In the genomic region with DNA sequence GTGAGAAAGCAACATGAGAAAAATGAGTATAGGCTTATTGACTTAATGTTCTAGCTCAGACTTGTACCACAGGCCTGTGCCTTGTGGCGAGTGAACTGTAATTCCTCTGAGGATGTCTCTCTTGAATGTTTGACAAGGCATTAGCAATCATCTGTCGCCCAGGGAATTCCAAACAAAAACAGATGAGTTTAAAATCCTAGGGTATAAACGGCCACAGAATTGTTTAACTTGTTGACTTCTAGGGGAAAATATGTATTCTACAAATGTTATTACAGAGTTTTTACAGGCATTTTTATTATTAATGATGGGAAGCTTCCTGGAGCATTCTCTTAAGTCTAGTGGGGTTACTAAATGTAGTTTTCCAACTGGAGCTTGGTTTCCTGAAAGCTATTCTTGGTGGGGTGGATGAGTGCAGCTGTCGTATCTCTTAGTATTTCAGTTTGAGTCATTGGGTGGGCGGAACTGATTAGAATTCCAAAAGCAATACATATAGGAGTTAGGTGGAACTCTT, we compare ENCODE assay signal across 10 cellular contexts. TPM values are rescaled to one million over a fixed set of nuclear protein-coding genes. Genes with fewer than 3 reads are reported as not detected.
A peak's percentile ranks its signal among the peaks of the same experiment; 100 is the strongest.
DNase-seq lines count a peak whose midpoint lies in the region; ATAC-seq, FAIRE-seq and TF ChIP-seq lines count a peak whose summit lies in the region.
"Had no signal": no experiment of that assay in that cellular context is flagged by ENCODE, and none has a peak within 500 bp of the region (broad histone marks: within the 10 kb centered on the region; RNA-seq: fewer than 3 reads in every experiment).

No MANE protein-coding gene starts in this region.

- peak overlapping the region; percentile 74 to 99 for H3K27ac ChIP-seq in SK-N-SH (ENCODE audit: low read depth in 2 of 2, low read length in 1 of 2)
- peak overlapping the region in 1 of 2 donors; percentile 2 for H3K27ac ChIP-seq in small intestine (ENCODE audit: low read depth in 1 of 2, low read length in 1 of 2)

- H3K36me3 ChIP-seq in SK-N-SH (replicated peaks in 1 of 2; ENCODE audit: control insufficient read depth in 1 of 2, insufficient read depth in 2 of 2, low read length in 1 of 2), result no peaks in the 10 kb centered on the region
- no peaks in the 10 kb centered on the region for H3K36me3 ChIP-seq in small intestine (ENCODE audit: control insufficient read depth in 2 of 2, insufficient read depth in 2 of 2, low read length in 2 of 2)

- TF ChIP-seq CTCF in SK-N-SH (IDR thresholded peaks at IDR 0.05) (no peak), foreskin fibroblast (IDR thresholded peaks at IDR 0.05; ENCODE audit: low read depth, low read length) (no peak)
- no peak for TF ChIP-seq CTCF in activated CD8-positive, alpha-beta T cell treated with anti-CD3 and anti-CD28 coated beads for 36 hours (IDR thresholded peaks at IDR 0.05)

- peaks cover 34% of the 10 kb centered on the region for H3F3A ChIP-seq in SK-N-SH (replicated peaks; ENCODE audit: insufficient read depth)

- no peak overlapping the region; the same call in 1 of the 2 replicates for H2AFZ ChIP-seq in SK-N-SH (ENCODE audit: low read depth)

- H3K4me1 Mint-ChIP-seq in activated CD8-positive, alpha-beta T cell treated with anti-CD3 and anti-CD28 coated beads for 36 hours (ENCODE audit: low read depth), result peaks cover 24% of the 10 kb centered on the region

- peaks cover 75% of the 10 kb centered on the region for H3K79me2 ChIP-seq in SK-N-SH (ENCODE audit: insufficient read depth)

- TF ChIP-seq EP300 in SK-N-SH (IDR thresholded peaks at IDR 0.05; ENCODE audit: borderline replicate concordance in 1 of 2, low read depth in 1 of 2, low read length in 1 of 2), result peak in 1 of 2 experiments; percentile 57; a peak in 2 of 4 replicates

- POLR2A ChIA-PET in SK-N-SH (lab: Yijun Ruan, JAX), result no interaction called here
- POLR2A ChIA-PET in activated CD8-positive, alpha-beta T cell treated with anti-CD3 and anti-CD28 coated beads for 36 hours (lab: Charles Lee), result no interaction called here

- peak overlapping the region; percentile 75 for H3K9ac ChIP-seq in SK-N-SH

- H3K9me2 ChIP-seq in SK-N-SH, result no peaks in the 10 kb centered on the region

- H3K4me3 Mint-ChIP-seq in activated CD8-positive, alpha-beta T cell treated with anti-CD3 and anti-CD28 coated beads for 36 hours, result no peak overlapping the region
- H3K4me3 Mint-ChIP-seq: IgD-negative memory B cell had no signal

- CTCF ChIA-PET in SK-N-SH (lab: Yijun Ruan, JAX), result interaction anchor here (1.7 to 3.1 kb wide), 3 partner anchors 8 to 94 kb away, joined by 4 to 11 read pairs (median 6); no protein-coding TSS in a partner anchor
- CTCF ChIA-PET in activated CD8-positive, alpha-beta T cell treated with anti-CD3 and anti-CD28 coated beads for 36 hours (lab: Charles Lee), result interaction anchor here (1.2 to 1.9 kb wide), 3 partner anchors 12 to 94 kb away, joined by 3 to 7 read pairs (median 3); no protein-coding TSS in a partner anchor

- no peaks in the 10 kb centered on the region for H3K27me3 Mint-ChIP-seq in activated CD8-positive, alpha-beta T cell treated with anti-CD3 and anti-CD28 coated beads for 36 hours
- H3K27me3 Mint-ChIP-seq: IgD-negative memory B cell had no signal

- H3K4me3 ChIP-seq in SK-N-SH (ENCODE audit: low read depth in 2 of 2, low read length in 1 of 2) (peak overlapping the region in 1 of 2 experiments; percentile 20; a peak in 2 of 4 replicates), foreskin fibroblast (ENCODE audit: low read depth in 1 of 2, low read length in 2 of 2) (no peak overlapping the region), small intestine (ENCODE audit: low read depth in 1 of 2, low read length in 2 of 2) (no peak overlapping the region)

- H3K9me3 ChIP-seq in SK-N-SH, result no peaks in the 10 kb centered on the region
- no peaks in the 10 kb centered on the region for H3K9me3 ChIP-seq in small intestine (ENCODE audit: control insufficient read depth, low read depth)

- intact Hi-C loops in sciatic nerve (cut with DNase I), result no loop called here
- intact Hi-C loops in activated CD8-positive, alpha-beta T cell treated with anti-CD3 and anti-CD28 coated beads for 36 hours (cut with micrococcal nuclease), result no loop called here

- DNase-seq in EL, result peak; percentile 88
- no peak for DNase-seq in SK-N-SH
- DNase-seq in foreskin fibroblast, result peak; percentile 71 to 87
- DNase-seq in sciatic nerve (ENCODE audit: low spot score), result no peak
- no peak for DNase-seq in NCI-H2107 (lab: John Stamatoyannopoulos, UW)
- no peak for DNase-seq in small intestine
- no peak for DNase-seq in activated CD8-positive, alpha-beta T cell treated with anti-CD3 and anti-CD28 coated beads for 36 hours
- DNase-seq: activated CD8-positive, alpha-beta memory T cell treated with anti-CD3 and anti-CD28 coated beads, Interleukin-2, amount 50 U/mL, for 48 hours had no signal

- no peak for FAIRE-seq in small intestine (lab: Jason Lieb, UNC)

- no peak overlapping the region for H3K27ac Mint-ChIP-seq in activated CD8-positive, alpha-beta T cell treated with anti-CD3 and anti-CD28 coated beads for 36 hours
- H3K27ac Mint-ChIP-seq: IgD-negative memory B cell had no signal

- H3K4me1 ChIP-seq in SK-N-SH (ENCODE audit: control insufficient read depth in 1 of 2, insufficient read depth in 2 of 2, low read depth in 1 of 2, low read length in 1 of 2) (peaks cover 31 to 53% of the 10 kb centered on the region in 2 experiments), small intestine (ENCODE audit: control insufficient read depth in 2 of 2, insufficient read depth in 1 of 2, low read depth in 1 of 2, low read length in 1 of 2) (peaks cover 3 to 7% of the 10 kb centered on the region in 2 donors)

- no peaks in the 10 kb centered on the region for H4K20me1 ChIP-seq in SK-N-SH (ENCODE audit: insufficient read depth)

- H3K27me3 ChIP-seq in SK-N-SH (ENCODE audit: insufficient read depth) (no peaks in the 10 kb centered on the region), small intestine (ENCODE audit: control insufficient read depth in 2 of 2, insufficient read depth in 2 of 2, low read length in 2 of 2) (no peaks in the 10 kb centered on the region)

- ATAC-seq in sciatic nerve (peak; percentile 44), HG02938 (IDR thresholded peaks at IDR 0.05; ENCODE audit: unreplicated experiment) (no peak)
- ATAC-seq in activated CD8-positive, alpha-beta T cell treated with anti-CD3 and anti-CD28 coated beads for 36 hours, result no peak

- no peaks in the 10 kb centered on the region for H3K36me3 Mint-ChIP-seq in activated CD8-positive, alpha-beta T cell treated with anti-CD3 and anti-CD28 coated beads for 36 hours (ENCODE audit: low read depth)
- H3K36me3 Mint-ChIP-seq: IgD-negative memory B cell had no signal

- H3K9me3 Mint-ChIP-seq in activated CD8-positive, alpha-beta T cell treated with anti-CD3 and anti-CD28 coated beads for 36 hours, result no peaks in the 10 kb centered on the region
- H3K9me3 Mint-ChIP-seq: IgD-negative memory B cell had no signal

- H3K4me2 ChIP-seq in SK-N-SH, result peak overlapping the region; percentile 73

- 14% methylated on average over 5 of the region's 5 CpGs for WGBS in SK-N-SH (ENCODE audit: low lambda C conversion rate)
- 35 to 42% (median 40%) methylated on average over 5 of the region's 5 CpGs for WGBS in small intestine, 3 donors

- no peak for TF ChIP-seq RAD21 in SK-N-SH (IDR thresholded peaks at IDR 0.05; ENCODE audit: low read length)

TF ChIP-seq in SK-N-SH, 30 proteins besides CTCF, POLR2A, EP300 and RAD21:
- TF ChIP-seq TEAD4 (IDR thresholded peaks at IDR 0.05; ENCODE audit: borderline replicate concordance, insufficient read depth) (0 out of 2 replicates have a peak, but pooled peaks have one; percentile 29), JUND (IDR thresholded peaks at IDR 0.05) (peak; percentile 44; the same call in 1 of the 2 replicates), MEF2A (IDR thresholded peaks at IDR 0.05; ENCODE audit: borderline replicate concordance, low read depth) (peak; percentile 80; the same call in 1 of the 2 replicates), NFIC (IDR thresholded peaks at IDR 0.05; ENCODE audit: borderline replicate concordance) (no peak), TCF12 (IDR thresholded peaks at IDR 0.05) (peak; percentile 76), FOSL2 (IDR thresholded peaks at IDR 0.05; ENCODE audit: borderline replicate concordance, low read depth) (peak; percentile 71; the same call in 1 of the 2 replicates), MXI1 (IDR thresholded peaks at IDR 0.05; ENCODE audit: low read depth, low read length) (no peak), POLR2AphosphoS5 (IDR thresholded peaks at IDR 0.05; ENCODE audit: low read depth, low read length) (peak; percentile 13; the same call in 1 of the 2 replicates)
- TF ChIP-seq, protein P1, sequence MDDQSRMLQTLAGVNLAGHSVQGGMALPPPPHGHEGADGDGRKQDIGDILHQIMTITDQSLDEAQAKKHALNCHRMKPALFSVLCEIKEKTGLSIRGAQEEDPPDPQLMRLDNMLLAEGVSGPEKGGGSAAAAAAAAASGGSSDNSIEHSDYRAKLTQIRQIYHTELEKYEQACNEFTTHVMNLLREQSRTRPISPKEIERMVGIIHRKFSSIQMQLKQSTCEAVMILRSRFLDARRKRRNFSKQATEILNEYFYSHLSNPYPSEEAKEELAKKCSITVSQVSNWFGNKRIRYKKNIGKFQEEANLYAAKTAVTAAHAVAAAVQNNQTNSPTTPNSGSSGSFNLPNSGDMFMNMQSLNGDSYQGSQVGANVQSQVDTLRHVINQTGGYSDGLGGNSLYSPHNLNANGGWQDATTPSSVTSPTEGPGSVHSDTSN (IDR thresholded peaks at IDR 0.05), result peak; percentile 10; the same call in 1 of the 2 replicates

RNA-seq across cellular contexts. Expression of a gene that starts 40.6 kb away (rescaled TPM):
- 12.0 and 15.1 TPM in 2 replicates for polyA plus RNA-seq in SK-N-SH (2012; rRNA removed)
- 12.9 and 13.8 TPM in 2 replicates for polyA plus RNA-seq in SK-N-SH (2012; cell fraction: cytosol; rRNA removed)
- polyA plus RNA-seq in SK-N-SH (2012; cell fraction: nucleus; rRNA removed), result 20.6 and 21.3 TPM in 2 replicates
- total RNA-seq in sciatic nerve, result 89.2 TPM
- 1 to 10 TPM; 3.4 to 9.7 (median 3.8) TPM for polyA plus RNA-seq in small intestine
- 1 to 10 TPM; 4.0 to 5.1 TPM for total RNA-seq in activated CD8-positive, alpha-beta T cell treated with anti-CD3 and anti-CD28 coated beads for 36 hours

Comparison
In these comparisons a context has a peak if more than half of its experiments do, and no peak if none do; other contexts are left out.
1. DNase-seq: peak in EL (single experiment) and foreskin fibroblast (2 of 2); none in SK-N-SH (single experiment), sciatic nerve (single experiment), NCI-H2107 (single experiment), small intestine (single experiment) and activated CD8-positive, alpha-beta T cell treated with anti-CD3 and anti-CD28 coated beads for 36 hours (single experiment).
2. RNA of a gene that starts 40.6 kb away (total RNA-seq): 89.2 TPM in sciatic nerve (single experiment); 4.0 to 5.1 TPM in activated CD8-positive, alpha-beta T cell treated with anti-CD3 and anti-CD28 coated beads for 36 hours; every median in the first group is over 10 times any median in the second.